1 cellular context compared by ENCODE assay signal in genomic region chr10:119737827-119738226, GRCh38.
A peak's percentile ranks its signal among the peaks of the same experiment; 100 is the strongest.
TF ChIP-seq lines count a peak whose summit lies in the region.

No MANE protein-coding gene starts in this region.

TF ChIP-seq in endothelial cell of umbilical vein, 7 proteins besides CTCF, POLR2A, EP300 and RAD21 (continued from another document):
- TF ChIP-seq GATA2 (IDR thresholded peaks at IDR 0.05; ENCODE audit: insufficient read depth, insufficient read length, low read depth, low read length) (no peak), EZH2 (IDR thresholded peaks at IDR 0.05; ENCODE audit: borderline replicate concordance, low read depth, low read length, severe bottlenecking) (no peak), FOS (IDR thresholded peaks at IDR 0.05; ENCODE audit: borderline replicate concordance, insufficient read depth, low read length) (peak; percentile 94), MYC (IDR thresholded peaks at IDR 0.05; ENCODE audit: low read depth, low read length) (no peak)
